Comparison of ENCODE assay signal across 14 cellular contexts in the genomic region with DNA sequence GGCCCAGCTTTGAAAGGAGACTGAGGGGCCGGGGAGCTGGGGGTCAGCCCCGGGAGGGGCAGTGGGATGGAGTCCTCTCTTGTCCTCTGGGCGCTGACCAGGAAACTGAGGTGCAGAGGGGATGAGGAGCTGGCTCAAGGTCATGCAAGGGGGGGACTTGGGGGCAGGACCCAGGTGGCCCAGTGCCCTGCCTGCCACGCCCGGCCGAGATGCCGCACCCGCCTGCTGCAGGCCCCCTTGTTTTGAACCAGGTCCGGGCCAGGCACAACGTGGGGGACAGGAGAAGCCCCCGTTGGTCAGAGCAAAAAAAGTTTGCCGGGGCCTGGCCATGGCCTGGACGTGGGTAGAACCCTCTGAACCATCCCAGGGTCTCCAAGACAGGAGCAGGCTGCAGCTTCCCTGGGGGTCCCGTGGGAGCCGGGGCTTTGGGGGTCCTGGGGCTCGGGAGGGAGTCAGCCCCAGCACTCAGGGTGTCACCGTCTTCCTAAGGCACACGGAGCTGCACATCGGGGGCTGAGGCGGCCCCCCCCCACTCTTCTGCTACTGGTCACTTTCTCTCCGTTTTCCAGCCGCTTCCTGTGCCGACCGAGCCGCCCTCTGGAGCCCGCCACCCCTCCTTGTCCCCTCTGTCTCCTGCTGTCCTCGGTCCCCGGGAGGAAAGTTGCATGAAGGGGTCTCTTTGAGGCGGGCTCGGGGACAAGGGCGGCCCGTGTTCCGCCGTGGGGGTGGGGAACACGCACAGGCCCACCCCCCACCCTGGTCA. TPM values are rescaled to one million over a fixed set of nuclear protein-coding genes. Genes with fewer than 3 reads are reported as not detected.
A peak's percentile ranks its signal among the peaks of the same experiment; 100 is the strongest.
DNase-seq lines count a peak whose midpoint lies in the region; ATAC-seq and TF ChIP-seq lines count a peak whose summit lies in the region.
"Had no signal": no experiment of that assay in that cellular context is flagged by ENCODE, and none has a peak within 500 bp of the region (broad histone marks: within the 10 kb centered on the region; RNA-seq: fewer than 3 reads in every experiment).

No MANE protein-coding gene starts in this region.

- no peaks in the 10 kb centered on the region for H3K9me3 Mint-ChIP-seq in stimulated activated naive CD8-positive, alpha-beta T cell treated with anti-CD3 and anti-CD28 coated beads, Interleukin-15, Interleukin-2, amounts not matched to agents 100 ng/mL and 50 ng/mL, for 24 hours
- no peaks in the 10 kb centered on the region for H3K9me3 Mint-ChIP-seq in type B pancreatic cell

- H3K36me3 ChIP-seq in colonic mucosa (no peaks in the 10 kb centered on the region), mucosa of rectum (ENCODE audit: control insufficient read depth in 2 of 2, insufficient read depth in 2 of 2, low read length in 2 of 2) (no peaks in the 10 kb centered on the region)
- H3K36me3 ChIP-seq: SJSA1 had no signal

- H3K27ac ChIP-seq in colonic mucosa (peak overlapping the region; percentile 85), mucosa of rectum (ENCODE audit: low read depth in 2 of 2, low read length in 2 of 2) (peak overlapping the region; percentile 72 to 79)
- H3K27ac ChIP-seq: SJSA1 had no signal

- H3K4me3 ChIP-seq in colonic mucosa (peak overlapping the region; percentile 53), mucosa of rectum (ENCODE audit: low read length in 2 of 2) (peak overlapping the region; percentile 69 to 72)
- H3K4me3 ChIP-seq: SJSA1 had no signal

- ATAC-seq in stimulated activated naive CD8-positive, alpha-beta T cell treated with anti-CD3 and anti-CD28 coated beads, Interleukin-15, Interleukin-2, amounts not matched to agents 100 U/mL and 50 U/mL, for 24 hours = no peak
- no peak for ATAC-seq in GM19351 (IDR thresholded peaks at IDR 0.05; ENCODE audit: unreplicated experiment)
- no peak for ATAC-seq in HG03045 (IDR thresholded peaks at IDR 0.05; ENCODE audit: unreplicated experiment)
- ATAC-seq: left ventricle myocardium superior had no signal

- H3K27me3 Mint-ChIP-seq in stimulated activated naive CD8-positive, alpha-beta T cell treated with anti-CD3 and anti-CD28 coated beads, Interleukin-15, Interleukin-2, amounts not matched to agents 100 ng/mL and 50 ng/mL, for 24 hours = peaks cover 23% of the 10 kb centered on the region
- peaks cover 7% of the 10 kb centered on the region for H3K27me3 Mint-ChIP-seq in type B pancreatic cell

- peak overlapping the region; percentile 73 to 76 for H3K9ac ChIP-seq in colonic mucosa (ENCODE audit: low read depth in 2 of 2, low read length in 2 of 2)
- H3K9ac ChIP-seq in mucosa of rectum (ENCODE audit: low read depth in 1 of 2, low read length in 2 of 2) = peak overlapping the region; percentile 60 to 81

- no peaks in the 10 kb centered on the region for H3K4me1 Mint-ChIP-seq in stimulated activated naive CD8-positive, alpha-beta T cell treated with anti-CD3 and anti-CD28 coated beads, Interleukin-15, Interleukin-2, amounts not matched to agents 100 ng/mL and 50 ng/mL, for 24 hours (ENCODE audit: low read depth)
- peaks cover 10% of the 10 kb centered on the region for H3K4me1 Mint-ChIP-seq in type B pancreatic cell (ENCODE audit: unreplicated experiment)

- H3K27me3 ChIP-seq in colonic mucosa = peaks cover 17% of the 10 kb centered on the region
- H3K27me3 ChIP-seq in mucosa of rectum (ENCODE audit: control insufficient read depth in 2 of 2, insufficient read depth in 2 of 2, low read length in 2 of 2) = peaks cover 4 to 13% of the 10 kb centered on the region in 2 donors

- peak overlapping the region; percentile 20 for H3K4me3 Mint-ChIP-seq in stimulated activated naive CD8-positive, alpha-beta T cell treated with anti-CD3 and anti-CD28 coated beads, Interleukin-15, Interleukin-2, amounts not matched to agents 100 ng/mL and 50 ng/mL, for 24 hours
- H3K4me3 Mint-ChIP-seq in type B pancreatic cell = peak overlapping the region; percentile 82

- H3K36me3 Mint-ChIP-seq in stimulated activated naive CD8-positive, alpha-beta T cell treated with anti-CD3 and anti-CD28 coated beads, Interleukin-15, Interleukin-2, amounts not matched to agents 100 ng/mL and 50 ng/mL, for 24 hours (ENCODE audit: low read depth) = no peaks in the 10 kb centered on the region
- no peaks in the 10 kb centered on the region for H3K36me3 Mint-ChIP-seq in type B pancreatic cell

- H3K9me3 ChIP-seq in colonic mucosa (no peaks in the 10 kb centered on the region), mucosa of rectum (ENCODE audit: control insufficient read depth in 2 of 2, low read length in 2 of 2) (no peaks in the 10 kb centered on the region)
- H3K9me3 ChIP-seq: SJSA1 had no signal

- no peak for TF ChIP-seq CTCF in colonic mucosa (IDR thresholded peaks at IDR 0.05)
- no peak for TF ChIP-seq CTCF in type B pancreatic cell (conservative IDR thresholded peaks at IDR 0.05)

- H3K27ac Mint-ChIP-seq in stimulated activated naive CD8-positive, alpha-beta T cell treated with anti-CD3 and anti-CD28 coated beads, Interleukin-15, Interleukin-2, amounts not matched to agents 100 ng/mL and 50 ng/mL, for 24 hours = no peak overlapping the region
- no peak overlapping the region for H3K27ac Mint-ChIP-seq in type B pancreatic cell

- intact Hi-C loops in colonic mucosa (cut with DNase I) = loop anchor here (10.0 kb wide), 1 partner anchor 228 kb away; a partner anchor contains a TSS

- H3K4me1 ChIP-seq in colonic mucosa = peaks cover 15% of the 10 kb centered on the region
- H3K4me1 ChIP-seq in mucosa of rectum (ENCODE audit: control insufficient read depth in 2 of 2, insufficient read depth in 2 of 2, low read length in 2 of 2) = peaks cover 44 to 62% of the 10 kb centered on the region in 2 donors

- DNase-seq in stimulated activated naive CD8-positive, alpha-beta T cell treated with anti-CD3 and anti-CD28 coated beads, Interleukin-15, Interleukin-2, amounts not matched to agents 100 U/mL and 50 U/mL, for 24 hours = no peak
- DNase-seq in colonic mucosa (peak; percentile 42), type B pancreatic cell (ENCODE audit: extremely low spot score, unreplicated experiment) (no peak), hippocampal formation (lab: John Stamatoyannopoulos, UW) (no peak)
- DNase-seq: aorta; DND-41; HCEC 1CT; left ventricle myocardium superior; stimulated activated CD4-positive, alpha-beta T cell treated with anti-CD3 and anti-CD28 coated beads, Interleukin-1b, Interleukin-23, amount 100 ng/mL, for 48 hours had no signal

RNA-seq across cellular contexts. Expression of a gene that starts 1.4 kb away (rescaled TPM):
- total RNA-seq in colonic mucosa (10 to 100 TPM; 72.8 to 86.1 TPM), type B pancreatic cell (ENCODE audit: low replicate concordance) (5.1 and 17.6 TPM in 2 replicates)
- total RNA-seq: aorta, left ventricle myocardium superior, SJSA1 had no signal

RNA-seq across cellular contexts. Expression of a gene that starts 11.7 kb away (rescaled TPM):
- total RNA-seq in colonic mucosa (100 to 1,000 TPM in 1 of 2 donors, 10 to 100 TPM in 1; 41.8 to 114 TPM), type B pancreatic cell (ENCODE audit: low replicate concordance) (30.6 and 36.4 TPM in 2 replicates)

RNA-seq across cellular contexts. Expression of a gene that starts 17.9 kb away (rescaled TPM):
- total RNA-seq in colonic mucosa (100 to 1,000 TPM; 163 to 179 TPM), type B pancreatic cell (ENCODE audit: low replicate concordance) (316 and 421 TPM in 2 replicates)

RNA-seq across cellular contexts. Expression of a gene that starts 38.7 kb away (rescaled TPM):
- 100 to 1,000 TPM; 172 to 177 TPM for total RNA-seq in colonic mucosa
- total RNA-seq in type B pancreatic cell (ENCODE audit: low replicate concordance) = 122 and 127 TPM in 2 replicates

RNA-seq across cellular contexts. Expression of a gene that starts 45.5 kb away (rescaled TPM):
- total RNA-seq in colonic mucosa (100 to 1,000 TPM; 359 to 627 TPM), type B pancreatic cell (ENCODE audit: low replicate concordance) (165 and 197 TPM in 2 replicates)
